Comparison of ENCODE assay signal across 8 cellular contexts in the genomic region with DNA sequence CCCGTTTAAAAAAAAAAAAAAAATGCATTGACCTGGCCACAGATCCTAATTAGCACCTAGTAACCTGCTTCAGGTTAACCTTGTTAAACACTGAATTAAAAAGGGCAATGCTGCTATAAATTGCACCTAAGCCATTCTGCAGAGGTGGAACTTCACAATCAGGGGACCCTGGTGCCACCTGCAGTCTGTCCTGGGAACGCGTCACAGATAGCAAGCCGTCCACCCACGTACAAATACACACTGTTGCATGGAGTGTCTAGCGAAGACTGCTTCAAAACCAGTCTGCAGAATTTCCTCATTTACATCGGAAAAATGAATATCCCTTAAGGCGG.
DNase-seq lines count a peak whose midpoint lies in the region; ATAC-seq, FAIRE-seq and TF ChIP-seq lines count a peak whose summit lies in the region.

No MANE protein-coding gene starts in this region.

- H3K4me1 Mint-ChIP-seq in activated T-helper 17 cell treated with anti-CD3 and anti-CD28 coated beads, Interleukin-2, amount 50 U/mL, for 72 hours, result no peaks in the 10 kb centered on the region

- H2AFZ ChIP-seq in ACC112 (ENCODE audit: low read length, unreplicated experiment), result no peak overlapping the region

- H3K79me2 ChIP-seq in ACC112 (ENCODE audit: control insufficient read depth, insufficient read depth, low read length, unreplicated experiment), result no peaks in the 10 kb centered on the region

- H3K27me3 Mint-ChIP-seq in activated T-helper 17 cell treated with anti-CD3 and anti-CD28 coated beads, Interleukin-2, amount 50 U/mL, for 72 hours, result peaks cover 27% of the 10 kb centered on the region

- H3K27me3 ChIP-seq in ACC112 (ENCODE audit: insufficient read depth, low read length) (no peaks in the 10 kb centered on the region), heart left ventricle (no peaks in the 10 kb centered on the region), psoas muscle (ENCODE audit: insufficient read depth in 3 of 3, low read length in 2 of 3) (no peaks in the 10 kb centered on the region)

- peaks cover 4% of the 10 kb centered on the region for H3K9me3 Mint-ChIP-seq in activated T-helper 17 cell treated with anti-CD3 and anti-CD28 coated beads, Interleukin-2, amount 50 U/mL, for 72 hours

- TF ChIP-seq CTCF in heart left ventricle (IDR thresholded peaks at IDR 0.05) (peak in 10 of 12 donors; percentile 20 to 67 (median 56)), psoas muscle (IDR thresholded peaks at IDR 0.05) (peak; percentile 27)

- peak overlapping the region; percentile 74 for H3K4me3 ChIP-seq in ACC112 (ENCODE audit: low read depth, low read length)
- H3K4me3 ChIP-seq in heart left ventricle, result peak overlapping the region; percentile 37 to 81 (median 60)
- peak overlapping the region; percentile 64 for H3K4me3 ChIP-seq in psoas muscle

- TF ChIP-seq POLR2A in GM12891 (IDR thresholded peaks at IDR 0.05; ENCODE audit: low read depth, low read length) (no peak), heart left ventricle (IDR thresholded peaks at IDR 0.05) (no peak)

- H3K4me1 ChIP-seq in ACC112 (ENCODE audit: control insufficient read depth, insufficient read depth, low read length, unreplicated experiment) (peaks cover 11% of the 10 kb centered on the region), heart left ventricle (peaks cover 0 to 41% (median 20%) of the 10 kb centered on the region in 12 donors), psoas muscle (peaks cover 16% of the 10 kb centered on the region)

- H3K36me3 Mint-ChIP-seq in activated T-helper 17 cell treated with anti-CD3 and anti-CD28 coated beads, Interleukin-2, amount 50 U/mL, for 72 hours (ENCODE audit: low read depth), result no peaks in the 10 kb centered on the region

- peak; percentile 92 for FAIRE-seq in GM12891 (lab: Jason Lieb, UNC)

- ATAC-seq in HG02678 (IDR thresholded peaks at IDR 0.05; ENCODE audit: unreplicated experiment) (peak; percentile 84), heart left ventricle (peak; percentile 68 to 81 (median 74)), psoas muscle (peak; percentile 60 to 72 (median 67))
- peak; percentile 57 for ATAC-seq in activated T-helper 17 cell treated with anti-CD3 and anti-CD28 coated beads, Interleukin-2, amount 50 U/mL, for 72 hours (replicated peaks)

- intact Hi-C loops in heart left ventricle (cut with DNase I) (loop anchor here in 4 of 10 donors (1.0 to 10.0 kb wide), 5 partner anchors 27 to 1175 kb away; partner anchors contain the start of gene IRS2 (in 4 of the 4)), psoas muscle (cut with DNase I) (no loop called here)

- peak; percentile 44 for DNase-seq in GM12891 (ENCODE audit: insufficient read length, low spot score)
- DNase-seq in NCI-H1417 treated with DMSO at 0.1 percent for 48 hours (lab: John Stamatoyannopoulos, UW), result peak; percentile 48
- peak in 4 of 5 donors; percentile 64 to 76 (median 70) for DNase-seq in heart left ventricle
- peak in 1 of 2 donors; percentile 47 for DNase-seq in psoas muscle
- DNase-seq in NCI-H2171 (lab: John Stamatoyannopoulos, UW), result no peak

- peaks cover 4% of the 10 kb centered on the region for H3K36me3 ChIP-seq in ACC112 (ENCODE audit: insufficient read depth, low read length)
- H3K36me3 ChIP-seq in heart left ventricle, result no peaks in the 10 kb centered on the region
- no peaks in the 10 kb centered on the region for H3K36me3 ChIP-seq in psoas muscle (ENCODE audit: insufficient read depth in 1 of 2, low read depth in 1 of 2)

- H3K4me3 Mint-ChIP-seq in activated T-helper 17 cell treated with anti-CD3 and anti-CD28 coated beads, Interleukin-2, amount 50 U/mL, for 72 hours, result peak overlapping the region; percentile 77

- H3K27ac ChIP-seq in ACC112 (ENCODE audit: low read depth, low read length) (no peak overlapping the region), heart left ventricle (peak overlapping the region; percentile 36 to 97 (median 83)), psoas muscle (peak overlapping the region; percentile 79)

- 1 to 2% (median 1%) methylated on average over 8 of the region's 8 CpGs for WGBS in heart left ventricle, 4 donors
- WGBS in psoas muscle, 3 donors, result 1 to 2% (median 1%) methylated on average over 8 of the region's 8 CpGs

- H3K27ac Mint-ChIP-seq in activated T-helper 17 cell treated with anti-CD3 and anti-CD28 coated beads, Interleukin-2, amount 50 U/mL, for 72 hours, result peak overlapping the region; percentile 31

- peaks cover 0 to 2% (median 0%) of the 10 kb centered on the region in 12 donors for H3K9me3 ChIP-seq in heart left ventricle
- no peaks in the 10 kb centered on the region for H3K9me3 ChIP-seq in psoas muscle

TF ChIP-seq in GM12891, 5 proteins besides CTCF, POLR2A, EP300 and RAD21:
- TF ChIP-seq POU2F2 (IDR thresholded peaks at IDR 0.05; ENCODE audit: low read depth, low read length) (no peak), SPI1 (IDR thresholded peaks at IDR 0.05; ENCODE audit: low read depth, low read length) (no peak), TAF1 (IDR thresholded peaks at IDR 0.05; ENCODE audit: low read depth, low read length) (no peak), PAX5 (IDR thresholded peaks at IDR 0.05; ENCODE audit: insufficient read depth, low read length, severe bottlenecking) (no peak), POLR2AphosphoS5 (IDR thresholded peaks at IDR 0.05; ENCODE audit: low read depth, low read length) (no peak)
